Comparison of ENCODE assay signal across 8 cellular contexts in the genomic region with DNA sequence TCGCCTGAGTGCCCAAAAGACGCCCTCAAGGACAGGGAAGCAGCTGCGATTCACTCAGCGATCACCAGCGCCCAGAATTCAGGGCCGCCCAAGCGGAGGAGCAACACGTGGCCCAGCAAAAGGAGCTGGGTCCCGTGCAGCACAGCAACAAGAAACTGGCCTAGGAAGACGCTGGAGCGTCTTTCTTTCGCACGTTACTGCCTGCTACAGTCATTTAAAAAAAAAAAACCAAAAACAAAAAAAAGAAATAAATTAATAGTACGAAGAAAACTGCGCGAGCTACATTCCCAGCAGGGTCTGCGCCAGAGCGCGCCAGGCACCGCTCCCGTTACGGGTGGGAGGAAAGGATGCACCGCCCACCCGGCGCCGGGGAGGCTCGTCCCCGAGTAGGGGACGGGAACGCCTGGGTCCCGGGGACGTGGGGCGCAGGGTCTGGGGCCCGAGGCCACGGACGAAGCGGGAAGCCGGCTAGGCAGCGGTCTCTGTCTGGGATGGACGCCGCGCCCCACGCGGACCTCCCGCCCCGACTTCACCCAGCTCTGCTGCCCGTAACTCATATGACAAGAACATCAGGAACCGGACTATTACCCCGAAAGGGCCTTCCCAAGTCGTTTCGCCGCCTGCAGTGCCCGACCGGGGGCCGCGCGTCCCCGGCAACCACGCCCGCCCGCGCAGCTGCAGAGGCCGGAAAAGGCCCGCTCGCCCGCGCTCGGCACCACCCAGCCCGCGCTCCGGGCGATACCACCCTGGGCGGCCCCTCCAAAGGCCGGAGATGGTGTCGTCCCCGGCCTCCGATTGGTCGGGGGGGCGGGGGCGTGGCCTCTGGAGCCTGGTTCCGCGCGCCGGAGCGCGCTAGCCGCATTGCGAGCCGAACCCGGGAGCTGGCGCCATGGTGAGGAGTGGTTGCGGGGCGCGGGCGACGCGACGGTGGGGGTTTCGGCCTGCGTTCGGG. TPM values are rescaled to one million over a fixed set of nuclear protein-coding genes. Genes with fewer than 3 reads are reported as not detected.
DNase-seq lines count a peak whose midpoint lies in the region; FAIRE-seq and TF ChIP-seq lines count a peak whose summit lies in the region.

A gene with protein sequence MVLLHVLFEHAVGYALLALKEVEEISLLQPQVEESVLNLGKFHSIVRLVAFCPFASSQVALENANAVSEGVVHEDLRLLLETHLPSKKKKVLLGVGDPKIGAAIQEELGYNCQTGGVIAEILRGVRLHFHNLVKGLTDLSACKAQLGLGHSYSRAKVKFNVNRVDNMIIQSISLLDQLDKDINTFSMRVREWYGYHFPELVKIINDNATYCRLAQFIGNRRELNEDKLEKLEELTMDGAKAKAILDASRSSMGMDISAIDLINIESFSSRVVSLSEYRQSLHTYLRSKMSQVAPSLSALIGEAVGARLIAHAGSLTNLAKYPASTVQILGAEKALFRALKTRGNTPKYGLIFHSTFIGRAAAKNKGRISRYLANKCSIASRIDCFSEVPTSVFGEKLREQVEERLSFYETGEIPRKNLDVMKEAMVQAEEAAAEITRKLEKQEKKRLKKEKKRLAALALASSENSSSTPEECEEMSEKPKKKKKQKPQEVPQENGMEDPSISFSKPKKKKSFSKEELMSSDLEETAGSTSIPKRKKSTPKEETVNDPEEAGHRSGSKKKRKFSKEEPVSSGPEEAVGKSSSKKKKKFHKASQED (plus strand): TSS at position 861 of the 952 bp plus-strand sequence. CDS start 29 bp downstream, at position 890.

- intact Hi-C loops in activated naive CD4-positive, alpha-beta T cell treated with anti-CD3 and anti-CD28 coated beads for 36 hours (cut with micrococcal nuclease) = loop anchor here (1.0 to 5.0 kb wide), 4 partner anchors 12 to 549 kb away; a partner anchor contains a TSS

- POLR2A ChIA-PET in HEK293T (lab: Yijun Ruan, JAX) = interaction anchor here (0.6 to 7.0 kb wide), 29 partner anchors 8 to 390 kb away, joined by 3 to 79 read pairs (median 4); a partner anchor contains a TSS

- DNase-seq in GF-D8 (lab: John Stamatoyannopoulos, UW) = peak; percentile 76
- DNase-seq in HEK293T (ENCODE audit: extremely low spot score) = peak; percentile 93
- peak; percentile 84 for DNase-seq in MV-4-11 (lab: John Stamatoyannopoulos, UW)
- peak; percentile 93 for DNase-seq in SK-N-DZ (ENCODE audit: low spot score)
- peak; percentile 92 for DNase-seq in activated naive CD4-positive, alpha-beta T cell treated with anti-CD3 and anti-CD28 coated beads for 36 hours
- peak; percentile 95 for DNase-seq in frontal cortex (ENCODE audit: low spot score in 2 of 2)
- DNase-seq in non-pigmented ciliary epithelial cell (ENCODE audit: low read depth) = peak; percentile 40
- DNase-seq in substantia nigra (lab: John Stamatoyannopoulos, UW) = peak; percentile 54 to 96 (median 89)

- H3K27ac ChIP-seq in substantia nigra (ENCODE audit: low read depth, low read length, poor library complexity, severe bottlenecking) = peak within 1 kb of the TSS; percentile 91

- no peaks in the 10 kb centered on the region for H3K9me3 Mint-ChIP-seq in activated naive CD4-positive, alpha-beta T cell treated with anti-CD3 and anti-CD28 coated beads for 36 hours

- peak within 1 kb of the TSS; percentile 90 for H3K4me3 Mint-ChIP-seq in activated naive CD4-positive, alpha-beta T cell treated with anti-CD3 and anti-CD28 coated beads for 36 hours

- peaks cover 47% of the 10 kb centered on the region for H3K36me3 Mint-ChIP-seq in activated naive CD4-positive, alpha-beta T cell treated with anti-CD3 and anti-CD28 coated beads for 36 hours (ENCODE audit: low read depth)

- H3K4me1 Mint-ChIP-seq in activated naive CD4-positive, alpha-beta T cell treated with anti-CD3 and anti-CD28 coated beads for 36 hours (ENCODE audit: low read depth) = peaks cover 48% of the 10 kb centered on the region

- CTCF ChIA-PET in HEK293T (lab: Yijun Ruan, JAX) = interaction anchor here (0.5 to 2.7 kb wide), 5 partner anchors 11 to 425 kb away, joined by 3 to 11 read pairs (median 3); a partner anchor contains a TSS
- CTCF ChIA-PET in activated naive CD4-positive, alpha-beta T cell treated with anti-CD3 and anti-CD28 coated beads for 36 hours (lab: Charles Lee) = interaction anchor here (0.6 to 1.8 kb wide), 4 partner anchors 16 to 349 kb away, joined by 3 to 5 read pairs (median 4); no protein-coding TSS in a partner anchor

- no peak for FAIRE-seq in frontal cortex (lab: Jason Lieb, UNC)

- H3K27me3 Mint-ChIP-seq in activated naive CD4-positive, alpha-beta T cell treated with anti-CD3 and anti-CD28 coated beads for 36 hours (ENCODE audit: low read depth) = no peaks in the 10 kb centered on the region

- H3K27ac Mint-ChIP-seq in activated naive CD4-positive, alpha-beta T cell treated with anti-CD3 and anti-CD28 coated beads for 36 hours = peak within 1 kb of the TSS; percentile 90

TF ChIP-seq in HEK293T, 16 proteins besides CTCF, POLR2A, EP300 and RAD21:
- TF ChIP-seq BHLHE40 (IDR thresholded peaks at IDR 0.05; ENCODE audit: borderline replicate concordance) = no peak
- peak; percentile 83; the same call in 1 of the 2 replicates for TF ChIP-seq LEF1 (IDR thresholded peaks at IDR 0.05; ENCODE audit: borderline replicate concordance)
- peak; percentile 73 for TF ChIP-seq L3MBTL2 (conservative IDR thresholded peaks at IDR 0.05)
- TF ChIP-seq FOXA1 (IDR thresholded peaks at IDR 0.05) = no peak
- TF ChIP-seq ELF4 (IDR thresholded peaks at IDR 0.05) = 0 out of 2 replicates have a peak, but pooled peaks have one; percentile 9
- no peak for TF ChIP-seq ARNT (IDR thresholded peaks at IDR 0.05)
- TF ChIP-seq, protein P1, sequence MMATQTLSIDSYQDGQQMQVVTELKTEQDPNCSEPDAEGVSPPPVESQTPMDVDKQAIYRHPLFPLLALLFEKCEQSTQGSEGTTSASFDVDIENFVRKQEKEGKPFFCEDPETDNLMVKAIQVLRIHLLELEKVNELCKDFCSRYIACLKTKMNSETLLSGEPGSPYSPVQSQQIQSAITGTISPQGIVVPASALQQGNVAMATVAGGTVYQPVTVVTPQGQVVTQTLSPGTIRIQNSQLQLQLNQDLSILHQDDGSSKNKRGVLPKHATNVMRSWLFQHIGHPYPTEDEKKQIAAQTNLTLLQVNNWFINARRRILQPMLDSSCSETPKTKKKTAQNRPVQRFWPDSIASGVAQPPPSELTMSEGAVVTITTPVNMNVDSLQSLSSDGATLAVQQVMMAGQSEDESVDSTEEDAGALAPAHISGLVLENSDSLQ (IDR thresholded peaks at IDR 0.05) = no peak

RNA-seq across cellular contexts. Expression of the gene that starts here (rescaled TPM):
- 390 and 441 TPM in 2 replicates for polyA plus RNA-seq in SK-N-DZ (2014; cell fraction: cytosol; rRNA removed)
- polyA plus RNA-seq in SK-N-DZ (2014; cell fraction: nucleus; rRNA removed) = 1,635 and 2,094 TPM in 2 replicates
- total RNA-seq in activated naive CD4-positive, alpha-beta T cell treated with anti-CD3 and anti-CD28 coated beads for 36 hours = 100 to 1,000 TPM; 385 to 405 TPM
- total RNA-seq in frontal cortex = 132 TPM

Comparison
In these comparisons a context has a peak if more than half of its experiments do, and no peak if none do; other contexts are left out.
1. Peak in every context shown above with its lines: DNase-seq and H3K27ac ChIP-seq.
2. DNase-seq: peak in every context shown above with its lines; median percentile 95 in frontal cortex; 93 in HEK293T; 93 in SK-N-DZ; 92 in activated naive CD4-positive, alpha-beta T cell treated with anti-CD3 and anti-CD28 coated beads for 36 hours; 89 in substantia nigra; 84 in MV-4-11; 76 in GF-D8; 40 in non-pigmented ciliary epithelial cell.